Comparison of ENCODE assay signal across 18 cellular contexts in genomic region chr12:58567189-58567588, GRCh38.
DNase-seq lines count a peak whose midpoint lies in the region; ATAC-seq, FAIRE-seq and TF ChIP-seq lines count a peak whose summit lies in the region.
"Had no signal": no experiment of that assay in that cellular context is flagged by ENCODE, and none has a peak within 500 bp of the region (broad histone marks: within the 10 kb centered on the region; RNA-seq: fewer than 3 reads in every experiment).

No MANE protein-coding gene starts in this region.

- BruUV-seq in HepG2 (replicated peaks; lab: Mats Ljungman, UMichigan) (no TSS peak), PC-3 (replicated peaks; lab: Mats Ljungman, UMichigan) (no TSS peak)

- no peaks in the 10 kb centered on the region for H3F3A ChIP-seq in PC-3 (ENCODE audit: low read length, unreplicated experiment)

- no peak overlapping the region for H4K8ac ChIP-seq in mesenchymal stem cell (ENCODE audit: low read length)

- TF ChIP-seq CTCF in HepG2 (CRISPR knock-in tag; IDR thresholded peaks at IDR 0.05) (no peak), right lobe of liver (IDR thresholded peaks at IDR 0.05) (no peak), PC-3 (conservative IDR thresholded peaks at IDR 0.05; ENCODE audit: low read depth, low read length) (no peak)

- no peaks in the 10 kb centered on the region for H3K27me3 ChIP-seq in HepG2 (ENCODE audit: control insufficient read depth in 1 of 2, insufficient read depth in 2 of 2, low read length in 2 of 2)
- H3K27me3 ChIP-seq in right lobe of liver = no peaks in the 10 kb centered on the region
- no peaks in the 10 kb centered on the region for H3K27me3 ChIP-seq in PC-3 (ENCODE audit: low read length)
- no peaks in the 10 kb centered on the region for H3K27me3 ChIP-seq in mesenchymal stem cell (ENCODE audit: control insufficient read depth in 1 of 2, insufficient read depth in 1 of 2, low read length in 2 of 2)
- H3K27me3 ChIP-seq: BE2C had no signal

- no peak overlapping the region for H3K18ac ChIP-seq in mesenchymal stem cell (ENCODE audit: low read depth in 1 of 2, low read length in 2 of 2)

- in situ Hi-C loops in HepG2 (cut with HindIII; ENCODE audit: extremely low pct_ligation_motif_present, low pct_unique_long_range_greater_than_20kb) = no loop called here

- no peak overlapping the region for H2BK15ac ChIP-seq in mesenchymal stem cell (ENCODE audit: low read depth, poor library complexity, severe bottlenecking)

- no peak overlapping the region for H2BK12ac ChIP-seq in mesenchymal stem cell (ENCODE audit: low read length in 2 of 2)

- POLR2A ChIA-PET in HepG2 (lab: Yijun Ruan, JAX) = no interaction called here
- POLR2A ChIA-PET in PC-3 (lab: Charles Lee; ENCODE audit: unreplicated experiment) = no interaction called here

- no peaks in the 10 kb centered on the region for H3K9me2 ChIP-seq in PC-3 (replicated peaks; ENCODE audit: low read length)

- no peak overlapping the region for H3K23ac ChIP-seq in mesenchymal stem cell (ENCODE audit: low read length in 2 of 2)

- H3K27ac ChIP-seq in HepG2 (ENCODE audit: extremely low read length, insufficient read depth, low read length) (no peak overlapping the region), right lobe of liver (no peak overlapping the region), PC-3 (ENCODE audit: low read length) (peak overlapping the region; percentile 56), mesenchymal stem cell (ENCODE audit: low read length, poor library complexity, severe bottlenecking) (peak overlapping the region; percentile 26), caudate nucleus (ENCODE audit: low read depth, low read length) (no peak overlapping the region)
- H3K27ac ChIP-seq: C4-2B had no signal

- no peak overlapping the region for H3K14ac ChIP-seq in mesenchymal stem cell (ENCODE audit: low read length in 2 of 2)

- no peaks in the 10 kb centered on the region for H3K4me1 ChIP-seq in HepG2 (ENCODE audit: insufficient read depth, low read length)
- H3K4me1 ChIP-seq in right lobe of liver = no peaks in the 10 kb centered on the region
- peaks cover 25% of the 10 kb centered on the region for H3K4me1 ChIP-seq in PC-3 (ENCODE audit: insufficient read depth, low read length)
- H3K4me1 ChIP-seq in mesenchymal stem cell (ENCODE audit: control insufficient read depth, insufficient read depth, low read depth, low read length) = peaks cover 2% of the 10 kb centered on the region
- H3K4me1 ChIP-seq: BE2C had no signal

- H2BK120ac ChIP-seq in mesenchymal stem cell (ENCODE audit: low read depth, low read length) = no peak overlapping the region

- no peak for TF ChIP-seq RAD21 in HepG2 (CRISPR knock-in tag; IDR thresholded peaks at IDR 0.05)

- H3K36me3 ChIP-seq in HepG2 (replicated peaks in 1 of 2; ENCODE audit: control insufficient read depth in 1 of 2, insufficient read depth in 2 of 2, low read length in 2 of 2) (no peaks in the 10 kb centered on the region), right lobe of liver (no peaks in the 10 kb centered on the region), PC-3 (ENCODE audit: low read depth, low read length) (no peaks in the 10 kb centered on the region), mesenchymal stem cell (ENCODE audit: control insufficient read depth in 1 of 2, insufficient read depth in 2 of 2, low read depth in 1 of 2, low read length in 2 of 2) (no peaks in the 10 kb centered on the region)
- H3K36me3 ChIP-seq: BE2C had no signal

- FAIRE-seq in HepG2 (lab: Jason Lieb, UNC) = no peak
- FAIRE-seq: D721Med, G401.6, GM12891 had no signal

- H3K79me2 ChIP-seq in HepG2 (ENCODE audit: insufficient read depth, low read length) = no peaks in the 10 kb centered on the region
- H3K79me2 ChIP-seq in PC-3 (ENCODE audit: low read length) = no peaks in the 10 kb centered on the region

- H2AFZ ChIP-seq in HepG2 (ENCODE audit: low read length) = no peak overlapping the region
- H2AFZ ChIP-seq in PC-3 (ENCODE audit: low read length) = no peak overlapping the region
- no peak overlapping the region for H2AFZ ChIP-seq in mesenchymal stem cell (ENCODE audit: low read depth, low read length)

- H3K4me3 ChIP-seq in HepG2 (replicated peaks in 1 of 3; ENCODE audit: insufficient read depth in 1 of 3, low read depth in 2 of 3, low read length in 3 of 3) = no peak overlapping the region
- H3K4me3 ChIP-seq in right lobe of liver = no peak overlapping the region
- H3K4me3 ChIP-seq in PC-3 (ENCODE audit: low read length) = no peak overlapping the region
- H3K4me3 ChIP-seq in mesenchymal stem cell (ENCODE audit: insufficient read depth in 1 of 2, low read depth in 1 of 2, low read length in 2 of 2) = no peak overlapping the region

- no peak overlapping the region for H2BK5ac ChIP-seq in mesenchymal stem cell (ENCODE audit: low read depth, low read length, poor library complexity, severe bottlenecking)

- H2AK5ac ChIP-seq in mesenchymal stem cell (ENCODE audit: low read length, severe bottlenecking) = no peak overlapping the region

- TF ChIP-seq EP300 in HepG2 (IDR thresholded peaks at IDR 0.05; ENCODE audit: low read depth in 2 of 2, low read length in 2 of 2) = no peak
- no peak for TF ChIP-seq EP300 in HepG2 (CRISPR knock-in tag; IDR thresholded peaks at IDR 0.05; ENCODE audit: borderline replicate concordance)

- H3K9me3 ChIP-seq in HepG2 (ENCODE audit: low read length) (no peaks in the 10 kb centered on the region), right lobe of liver (no peaks in the 10 kb centered on the region), PC-3 (ENCODE audit: low read length) (no peaks in the 10 kb centered on the region), mesenchymal stem cell (ENCODE audit: control insufficient read depth, low read length) (no peaks in the 10 kb centered on the region)
- H3K9me3 ChIP-seq: BE2C had no signal

- no peak overlapping the region for H3K4ac ChIP-seq in mesenchymal stem cell (ENCODE audit: low read depth in 1 of 2, low read length in 2 of 2)

- intact Hi-C loops in HepG2 (cut with micrococcal nuclease; ENCODE audit: unreplicated experiment) (no loop called here), right lobe of liver (cut with DNase I) (no loop called here), PC-3 (cut with micrococcal nuclease) (loop anchor here (10.0 kb wide), 1 partner anchor 88 kb away; no protein-coding TSS in a partner anchor)

- H4K20me1 ChIP-seq in HepG2 (ENCODE audit: insufficient read depth, low read length) = no peaks in the 10 kb centered on the region
- H4K20me1 ChIP-seq in PC-3 (ENCODE audit: low read length) = no peaks in the 10 kb centered on the region

- 30% methylated on average over 1 of the region's 1 CpG for WGBS in HepG2 (ENCODE audit: low lambda C conversion rate)
- 56% methylated on average over 1 of the region's 1 CpG for WGBS in right lobe of liver (ENCODE audit: insufficient coverage, low coverage, low lambda C conversion rate, missing lambda C conversion rate)
- 100% methylated on average over 1 of the region's 1 CpG for WGBS in mesenchymal stem cell

- no peak overlapping the region for H4K91ac ChIP-seq in mesenchymal stem cell (ENCODE audit: low read length)

- H3K79me1 ChIP-seq in mesenchymal stem cell (replicated peaks; ENCODE audit: low read length, poor library complexity, severe bottlenecking) = no peaks in the 10 kb centered on the region

- no peak for ATAC-seq in HepG2
- ATAC-seq in right lobe of liver = no peak
- ATAC-seq in PC-3 = no peak
- no peak for ATAC-seq in GM21360 (IDR thresholded peaks at IDR 0.05; ENCODE audit: unreplicated experiment)

- H3K4me2 ChIP-seq in HepG2 (ENCODE audit: low read depth, low read length) = no peak overlapping the region
- peak overlapping the region; percentile 47 for H3K4me2 ChIP-seq in PC-3 (ENCODE audit: low read length)
- no peak overlapping the region for H3K4me2 ChIP-seq in mesenchymal stem cell (ENCODE audit: low read length, poor library complexity, severe bottlenecking)

- TF ChIP-seq POLR2A in HepG2 (IDR thresholded peaks at IDR 0.05; ENCODE audit: insufficient read depth in 1 of 2, low read depth in 2 of 2, low read length in 2 of 2) (no peak), right lobe of liver (IDR thresholded peaks at IDR 0.05) (no peak)

- H3K9ac ChIP-seq in HepG2 (ENCODE audit: insufficient read depth, low read depth, low read length) (no peak overlapping the region), PC-3 (ENCODE audit: low read length) (peak overlapping the region; percentile 34; the same call in 1 of the 2 replicates), mesenchymal stem cell (ENCODE audit: low read length) (no peak overlapping the region)

- CTCF ChIA-PET in HepG2 (lab: Yijun Ruan, JAX; ENCODE audit: low intra/inter-chr PET ratio, low total read pairs) (no interaction called here), PC-3 (lab: Charles Lee) (no interaction called here)

- DNase-seq in HepG2 (ENCODE audit: low spot score) = no peak
- DNase-seq in right lobe of liver = no peak
- DNase-seq in PC-3 = no peak
- no peak for DNase-seq in mesenchymal stem cell
- DNase-seq in HK-2 (ENCODE audit: unreplicated experiment) = no peak
- DNase-seq in activated CD4-positive, CD25-positive, alpha-beta regulatory T cell treated with anti-CD3 and anti-CD28 coated beads, Interleukin-2, amount 50 U/mL, for 72 hours = no peak
- no peak for DNase-seq in caudate nucleus (lab: John Stamatoyannopoulos, UW)
- DNase-seq: 8988T; ACHN; BE2C; CD4-positive, alpha-beta memory T cell; DMS153; DMS79 treated with DMSO at 0.1 percent for 48 hours had no signal

TF ChIP-seq in HepG2, 621 proteins besides CTCF, POLR2A, EP300 and RAD21:
- peak; percentile 25 to 59; a peak in 1 of 4 replicates for TF ChIP-seq MAFK (conservative IDR thresholded peaks at IDR 0.05 in 1 of 2, IDR thresholded peaks at IDR 0.05 in 1 of 2; ENCODE audit: low read length in 2 of 2)
- peak; percentile 34; the same call in 1 of the 2 replicates for TF ChIP-seq MAFF (IDR thresholded peaks at IDR 0.05; ENCODE audit: low read depth, low read length)
- no peak for TF ChIP-seq ETS1 (CRISPR knock-in tag; IDR thresholded peaks at IDR 0.05)
TF ChIP-seq in HepG2: peak in this region for 2.

Comparison
In these comparisons a context has a peak if more than half of its experiments do, and no peak if none do; other contexts are left out.
1. H3K27ac ChIP-seq: peak in PC-3 (single experiment) and mesenchymal stem cell (single experiment); none in HepG2 (single experiment), right lobe of liver (0 of 3) and caudate nucleus (single experiment).